ENCODE assay signal across 1 cellular context in the genomic region with DNA sequence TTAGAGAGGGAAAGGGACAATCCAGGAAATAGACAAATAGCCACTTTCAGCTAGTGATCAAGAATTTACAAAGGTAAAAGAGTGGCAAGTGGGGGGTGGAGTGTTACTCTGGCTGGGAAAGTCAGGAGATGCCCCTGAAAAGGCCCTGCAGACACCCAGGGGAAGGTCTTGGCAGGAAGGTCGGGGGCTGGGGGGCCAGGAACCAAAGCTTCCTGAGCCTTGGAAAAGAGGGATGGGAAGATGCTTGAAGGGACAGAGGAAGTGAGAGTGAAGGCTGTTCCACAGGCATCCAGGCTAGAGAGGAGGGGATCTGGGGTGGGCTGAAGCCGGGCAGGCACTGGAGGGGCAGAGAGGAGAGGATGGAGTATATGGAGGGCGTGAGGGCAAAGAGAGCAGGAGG.
TF ChIP-seq lines count a peak whose summit lies in the region.

No MANE protein-coding gene starts in this region.

TF ChIP-seq in WTC11, 78 proteins besides CTCF, POLR2A, EP300 and RAD21 (continued from another document):
- TF ChIP-seq, protein P1, sequence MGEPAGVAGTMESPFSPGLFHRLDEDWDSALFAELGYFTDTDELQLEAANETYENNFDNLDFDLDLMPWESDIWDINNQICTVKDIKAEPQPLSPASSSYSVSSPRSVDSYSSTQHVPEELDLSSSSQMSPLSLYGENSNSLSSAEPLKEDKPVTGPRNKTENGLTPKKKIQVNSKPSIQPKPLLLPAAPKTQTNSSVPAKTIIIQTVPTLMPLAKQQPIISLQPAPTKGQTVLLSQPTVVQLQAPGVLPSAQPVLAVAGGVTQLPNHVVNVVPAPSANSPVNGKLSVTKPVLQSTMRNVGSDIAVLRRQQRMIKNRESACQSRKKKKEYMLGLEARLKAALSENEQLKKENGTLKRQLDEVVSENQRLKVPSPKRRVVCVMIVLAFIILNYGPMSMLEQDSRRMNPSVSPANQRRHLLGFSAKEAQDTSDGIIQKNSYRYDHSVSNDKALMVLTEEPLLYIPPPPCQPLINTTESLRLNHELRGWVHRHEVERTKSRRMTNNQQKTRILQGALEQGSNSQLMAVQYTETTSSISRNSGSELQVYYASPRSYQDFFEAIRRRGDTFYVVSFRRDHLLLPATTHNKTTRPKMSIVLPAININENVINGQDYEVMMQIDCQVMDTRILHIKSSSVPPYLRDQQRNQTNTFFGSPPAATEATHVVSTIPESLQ (CRISPR knock-in tag; IDR thresholded peaks at IDR 0.05): no peak
- TF ChIP-seq ETV6 (CRISPR knock-in tag; IDR thresholded peaks at IDR 0.05): no peak
- TF ChIP-seq, protein P2, sequence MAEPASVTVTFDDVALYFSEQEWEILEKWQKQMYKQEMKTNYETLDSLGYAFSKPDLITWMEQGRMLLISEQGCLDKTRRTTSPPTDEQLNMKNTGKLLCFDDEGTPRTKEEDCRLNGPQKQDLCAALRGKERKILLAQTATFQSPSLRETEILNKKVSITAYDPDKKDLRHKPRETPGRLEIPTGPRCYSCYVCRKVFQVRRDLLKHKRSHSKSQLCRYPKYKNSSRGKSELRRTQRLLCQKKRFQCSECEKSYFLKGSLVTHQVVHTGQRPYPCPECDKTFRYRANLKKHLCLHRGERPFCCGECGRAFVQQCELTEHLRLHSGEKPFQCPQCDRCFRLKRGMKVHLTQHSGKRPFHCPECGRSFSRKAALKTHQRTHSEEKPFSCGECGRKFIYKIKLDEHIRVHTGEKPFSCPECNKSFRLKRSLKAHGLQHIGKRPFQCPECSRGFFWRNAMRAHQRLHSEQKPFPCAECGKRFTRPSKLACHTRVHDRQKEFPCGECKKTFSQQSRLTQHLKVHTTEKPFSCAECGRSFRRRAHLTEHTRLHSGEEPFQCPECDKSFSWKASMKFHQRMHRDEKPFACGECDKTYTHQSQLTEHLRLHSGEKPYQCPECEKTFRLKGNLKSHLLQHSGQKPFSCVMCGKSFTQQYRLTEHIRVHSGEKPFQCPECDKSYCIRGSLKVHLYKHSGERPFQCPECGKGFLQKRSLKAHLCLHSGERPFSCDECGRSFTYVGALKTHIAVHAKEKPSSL (CRISPR knock-in tag; conservative IDR thresholded peaks at IDR 0.05): no peak
- no peak for TF ChIP-seq OVOL2 (CRISPR knock-in tag; IDR thresholded peaks at IDR 0.05; ENCODE audit: borderline replicate concordance)
TF ChIP-seq in WTC11: peak in this region for 0.
